In genomic region chr4:931960-932712, GRCh38 we compare ENCODE assay signal across 8 cellular contexts. TPM values are rescaled to one million over a fixed set of nuclear protein-coding genes. Genes with fewer than 3 reads are reported as not detected.
DNase-seq lines count a peak whose midpoint lies in the region; ATAC-seq and TF ChIP-seq lines count a peak whose summit lies in the region.

Gene GAK (minus strand): TSS chr4:932316. CDS start chr4:932187, 129 bp downstream.
A gene with protein sequence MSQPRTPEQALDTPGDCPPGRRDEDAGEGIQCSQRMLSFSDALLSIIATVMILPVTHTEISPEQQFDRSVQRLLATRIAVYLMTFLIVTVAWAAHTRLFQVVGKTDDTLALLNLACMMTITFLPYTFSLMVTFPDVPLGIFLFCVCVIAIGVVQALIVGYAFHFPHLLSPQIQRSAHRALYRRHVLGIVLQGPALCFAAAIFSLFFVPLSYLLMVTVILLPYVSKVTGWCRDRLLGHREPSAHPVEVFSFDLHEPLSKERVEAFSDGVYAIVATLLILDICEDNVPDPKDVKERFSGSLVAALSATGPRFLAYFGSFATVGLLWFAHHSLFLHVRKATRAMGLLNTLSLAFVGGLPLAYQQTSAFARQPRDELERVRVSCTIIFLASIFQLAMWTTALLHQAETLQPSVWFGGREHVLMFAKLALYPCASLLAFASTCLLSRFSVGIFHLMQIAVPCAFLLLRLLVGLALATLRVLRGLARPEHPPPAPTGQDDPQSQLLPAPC (plus strand): TSS chr4:932460. CDS start chr4:947740, 15,280 bp downstream.

- TF ChIP-seq CTCF in omental fat pad (IDR thresholded peaks at IDR 0.05), result no peak

- H3K9me3 Mint-ChIP-seq in activated naive CD8-positive, alpha-beta T cell (ENCODE audit: low read depth), result no peaks in the 10 kb centered on the region

- peak within 1 kb of the TSS; percentile 56 for H3K27ac ChIP-seq in temporal lobe (ENCODE audit: low read depth, low read length)

- TF ChIP-seq POLR2A in GM10847 (IDR thresholded peaks at IDR 0.05; ENCODE audit: extremely low read depth, insufficient read length), result peak; percentile 89

- no peaks in the 10 kb centered on the region for H3K27me3 Mint-ChIP-seq in activated naive CD8-positive, alpha-beta T cell

- H3K27ac Mint-ChIP-seq in activated naive CD8-positive, alpha-beta T cell, result peak within 1 kb of the TSS; percentile 98

- ATAC-seq in HG02642 (IDR thresholded peaks at IDR 0.05; ENCODE audit: poor library complexity, unreplicated experiment) (peak; percentile 95), omental fat pad (ENCODE audit: low FRiP score) (peak; percentile 96)

- H3K4me3 Mint-ChIP-seq in activated naive CD8-positive, alpha-beta T cell, result peak within 1 kb of the TSS; percentile 98

- peaks cover 3% of the 10 kb centered on the region for H3K36me3 Mint-ChIP-seq in activated naive CD8-positive, alpha-beta T cell

- peaks cover 47% of the 10 kb centered on the region for H3K4me1 Mint-ChIP-seq in activated naive CD8-positive, alpha-beta T cell (ENCODE audit: low read depth)

- peak; percentile 78 for DNase-seq in NCI-H1105 (lab: John Stamatoyannopoulos, UW)
- DNase-seq in SKM-1 treated with dmso at 0.1 percent for 144 hours (lab: John Stamatoyannopoulos, UW; ENCODE audit: unreplicated experiment), result peak; percentile 98
- DNase-seq in glomerular visceral epithelial cell (ENCODE audit: extremely low spot score), result peak; percentile 96
- DNase-seq in omental fat pad (ENCODE audit: low spot score), result peak; percentile 84

RNA-seq across cellular contexts. Expression of gene GAK, which starts in this region (rescaled TPM):
- total RNA-seq in omental fat pad (100 to 1,000 TPM in 2 of 4 donors, 10 to 100 TPM in 2; 62.3 to 126 (median 85.4) TPM), temporal lobe (46.2 TPM)

RNA-seq across cellular contexts. Expression of the second gene that starts in this region (rescaled TPM):
- total RNA-seq in omental fat pad, result 10 to 100 TPM; 21.9 to 35.3 (median 23.1) TPM
- 22.6 TPM for total RNA-seq in temporal lobe

Comparison
In these comparisons a context has a peak if more than half of its experiments do, and no peak if none do; other contexts are left out.
1. Peak in every context shown above with its lines: DNase-seq, ATAC-seq and H3K27ac ChIP-seq.